ENCODE assay signal across 11 cellular contexts in the genomic region with DNA sequence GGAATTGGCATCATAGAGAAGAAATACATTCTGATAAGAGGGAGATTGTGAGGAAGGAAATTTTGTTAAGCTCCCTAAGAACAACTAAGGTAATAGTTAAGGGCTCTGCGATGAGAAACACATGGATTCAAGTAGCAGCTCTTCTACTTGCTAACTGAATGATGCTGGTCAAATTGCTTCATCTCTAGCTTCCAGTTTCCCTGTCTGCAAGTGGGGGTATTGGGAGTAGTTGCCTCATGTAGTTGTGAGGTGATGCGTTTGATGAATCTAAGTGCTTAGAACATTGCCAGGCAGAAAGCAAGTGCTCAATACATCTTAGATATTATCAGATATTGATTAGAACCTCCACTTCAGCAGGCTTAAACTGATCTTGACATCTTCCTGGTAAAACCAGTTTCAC.
"Had no signal": no experiment of that assay in that cellular context is flagged by ENCODE, and none has a peak within 500 bp of the region (broad histone marks: within the 10 kb centered on the region; RNA-seq: fewer than 3 reads in every experiment).

No MANE protein-coding gene starts in this region.

- H3K27ac ChIP-seq: esophagus muscularis mucosa, hepatocyte, neural progenitor cell, thyroid gland, uterus had no signal

- H3K27ac Mint-ChIP-seq: activated CD8-positive, alpha-beta memory T cell treated with anti-CD3 and anti-CD28 coated beads, Interleukin-2, amount 10 ng/mL, durations not matched to agents 7 days and 5 days; activated naive CD8-positive, alpha-beta T cell; activated T-cell treated with anti-CD3 and anti-CD28 coated beads, Interleukin-2, amount 50 U/mL, for 24 hours; neural progenitor cell had no signal

- H3K27me3 Mint-ChIP-seq: activated CD8-positive, alpha-beta memory T cell treated with anti-CD3 and anti-CD28 coated beads, Interleukin-2, amount 10 ng/mL, durations not matched to agents 7 days and 5 days; activated naive CD8-positive, alpha-beta T cell; activated T-cell treated with anti-CD3 and anti-CD28 coated beads, Interleukin-2, amount 50 U/mL, for 24 hours had no signal

- H3K9me3 ChIP-seq: esophagus muscularis mucosa, pancreas, thyroid gland, uterus had no signal

- H2AFZ ChIP-seq: hepatocyte, neural progenitor cell had no signal

- H3K9me3 Mint-ChIP-seq: activated T-cell treated with anti-CD3 and anti-CD28 coated beads, Interleukin-2, amount 50 U/mL, for 24 hours; neural progenitor cell had no signal

- H3K9ac ChIP-seq: neural progenitor cell had no signal

- H3K36me3 Mint-ChIP-seq: activated CD8-positive, alpha-beta memory T cell treated with anti-CD3 and anti-CD28 coated beads, Interleukin-2, amount 10 ng/mL, durations not matched to agents 7 days and 5 days; activated naive CD8-positive, alpha-beta T cell; neural progenitor cell had no signal

- H3K4me3 Mint-ChIP-seq: activated CD8-positive, alpha-beta memory T cell treated with anti-CD3 and anti-CD28 coated beads, Interleukin-2, amount 10 ng/mL, durations not matched to agents 7 days and 5 days; activated naive CD8-positive, alpha-beta T cell; activated T-cell treated with anti-CD3 and anti-CD28 coated beads, Interleukin-2, amount 50 U/mL, for 24 hours; neural progenitor cell had no signal

- FAIRE-seq: bronchial epithelial cell, endometrium, pancreas had no signal

- H3K4me2 ChIP-seq: hepatocyte, neural progenitor cell had no signal

- H3K4me1 ChIP-seq: uterus had no signal

- H3K36me3 ChIP-seq: esophagus muscularis mucosa, neural progenitor cell, pancreas, thyroid gland, uterus had no signal

- H3K4me3 ChIP-seq: esophagus muscularis mucosa, hepatocyte, neural progenitor cell, pancreas, thyroid gland, uterus had no signal

- H3K27me3 ChIP-seq: hepatocyte, neural progenitor cell, pancreas, thyroid gland, uterus had no signal
